ENCODE assay signal across 19 cellular contexts in the genomic region with DNA sequence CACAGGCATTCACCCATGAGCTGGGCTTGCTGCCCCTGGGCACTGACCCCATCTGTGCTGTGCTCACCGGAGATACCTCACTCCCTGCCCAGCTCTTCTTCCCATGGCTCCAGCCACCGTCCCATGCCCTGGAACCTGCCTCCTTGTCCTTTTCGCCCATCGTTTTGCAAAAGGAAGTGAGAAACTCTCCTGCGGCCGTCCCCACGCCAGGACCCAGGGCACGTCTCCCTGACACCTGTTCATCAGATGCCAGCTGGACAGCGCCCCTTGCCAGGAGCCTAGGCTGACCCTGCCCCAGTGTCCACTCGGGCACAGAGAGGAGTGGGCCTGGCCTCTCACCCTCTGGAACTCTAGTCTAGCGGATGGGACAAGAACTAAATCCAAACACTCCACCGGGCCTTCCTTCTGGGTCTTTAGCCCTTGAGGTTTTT.
"Had no signal": no experiment of that assay in that cellular context is flagged by ENCODE, and none has a peak within 500 bp of the region (broad histone marks: within the 10 kb centered on the region; RNA-seq: fewer than 3 reads in every experiment).

No MANE protein-coding gene starts in this region.

- H3K4me3 Mint-ChIP-seq: activated CD4-positive, alpha-beta memory T cell treated with anti-CD3 and anti-CD28 coated beads, Interleukin-2, amount 10 ng/mL, durations not matched to agents 7 days and 5 days; activated CD4-positive, alpha-beta T cell treated with anti-CD3 and anti-CD28 coated beads for 36 hours; activated naive CD4-positive, alpha-beta T cell treated with anti-CD3 and anti-CD28 coated beads for 36 hours; activated naive CD8-positive, alpha-beta T cell treated with anti-CD3 and anti-CD28 coated beads, Interleukin-2, amount 50 U/mL, for 24 hours; activated T-helper 1 cell treated with anti-CD3 and anti-CD28 coated beads, Interleukin-12 subunit alpha, Interleukin-12 subunit beta, Interleukin-2, Interleukin-4 antibody, amounts not matched to agents 30 ng/mL and 10 ng/mL and 1 ng/mL, durations not matched to agents 14 hours and 24 hours and 36 hours; stimulated activated memory B cell treated with anti-CD40 and anti-IgM and Interleukin-4, amounts not matched to agents 10 μg/mL and 1 μg/mL and 100 μg/mL, for 72 hours; T-cell had no signal

- H3K9me3 ChIP-seq: ascending aorta, breast epithelium, ovary, thyroid gland, vagina had no signal

- H3K4me1 ChIP-seq: ascending aorta, breast epithelium, vagina had no signal

- H3K36me3 Mint-ChIP-seq: stimulated activated memory B cell treated with anti-CD40 and anti-IgM and Interleukin-4, amounts not matched to agents 10 μg/mL and 1 μg/mL and 100 μg/mL, for 72 hours had no signal

- ATAC-seq: activated CD4-positive, alpha-beta T cell treated with anti-CD3 and anti-CD28 coated beads for 36 hours; stimulated activated memory B cell treated with anti-CD40 and anti-IgM and Interleukin-4, amounts not matched to agents 10 μg/mL and 1 μg/mL and 100 μg/mL, for 72 hours; T-cell had no signal

- H3K4me3 ChIP-seq: ascending aorta, breast epithelium, lung, ovary, thyroid gland, vagina had no signal

- H3K27me3 ChIP-seq: ascending aorta, breast epithelium, ovary, thyroid gland, vagina had no signal

- H3K27me3 Mint-ChIP-seq: activated CD4-positive, alpha-beta T cell treated with anti-CD3 and anti-CD28 coated beads for 36 hours; activated naive CD8-positive, alpha-beta T cell treated with anti-CD3 and anti-CD28 coated beads, Interleukin-2, amount 50 U/mL, for 24 hours had no signal

- H3K27ac Mint-ChIP-seq: activated CD4-positive, alpha-beta memory T cell treated with anti-CD3 and anti-CD28 coated beads, Interleukin-2, amount 10 ng/mL, durations not matched to agents 7 days and 5 days; activated CD4-positive, alpha-beta T cell treated with anti-CD3 and anti-CD28 coated beads for 36 hours; activated naive CD4-positive, alpha-beta T cell treated with anti-CD3 and anti-CD28 coated beads for 36 hours; activated naive CD8-positive, alpha-beta T cell treated with anti-CD3 and anti-CD28 coated beads, Interleukin-2, amount 50 U/mL, for 24 hours; activated T-helper 1 cell treated with anti-CD3 and anti-CD28 coated beads, Interleukin-12 subunit alpha, Interleukin-12 subunit beta, Interleukin-2, Interleukin-4 antibody, amounts not matched to agents 30 ng/mL and 10 ng/mL and 1 ng/mL, durations not matched to agents 14 hours and 24 hours and 36 hours; stimulated activated memory B cell treated with anti-CD40 and anti-IgM and Interleukin-4, amounts not matched to agents 10 μg/mL and 1 μg/mL and 100 μg/mL, for 72 hours; T-cell had no signal

- DNase-seq: activated CD4-positive, alpha-beta memory T cell treated with anti-CD3 and anti-CD28 coated beads, Interleukin-2, amount 10 ng/mL, durations not matched to agents 7 days and 5 days; activated CD4-positive, alpha-beta T cell treated with anti-CD3 and anti-CD28 coated beads for 36 hours; activated naive CD4-positive, alpha-beta T cell treated with anti-CD3 and anti-CD28 coated beads for 36 hours; activated naive CD8-positive, alpha-beta T cell treated with anti-CD3 and anti-CD28 coated beads, Interleukin-2, amount 50 U/mL, for 24 hours; foreskin fibroblast; hypothalamus; kidney glomerular epithelial cell; midbrain; stimulated activated CD4-positive, alpha-beta T cell treated with anti-CD3 and anti-CD28 coated beads, Interleukin-2, amount 100 ng/mL, for 48 hours; T1000; thyroid gland had no signal

- H3K36me3 ChIP-seq: breast epithelium, ovary, thyroid gland had no signal

- H3K4me1 Mint-ChIP-seq: activated CD4-positive, alpha-beta memory T cell treated with anti-CD3 and anti-CD28 coated beads, Interleukin-2, amount 10 ng/mL, durations not matched to agents 7 days and 5 days; activated CD4-positive, alpha-beta T cell treated with anti-CD3 and anti-CD28 coated beads for 36 hours; activated naive CD8-positive, alpha-beta T cell treated with anti-CD3 and anti-CD28 coated beads, Interleukin-2, amount 50 U/mL, for 24 hours; stimulated activated memory B cell treated with anti-CD40 and anti-IgM and Interleukin-4, amounts not matched to agents 10 μg/mL and 1 μg/mL and 100 μg/mL, for 72 hours; T-cell had no signal

- H3K9me3 Mint-ChIP-seq: activated CD4-positive, alpha-beta memory T cell treated with anti-CD3 and anti-CD28 coated beads, Interleukin-2, amount 10 ng/mL, durations not matched to agents 7 days and 5 days; activated naive CD4-positive, alpha-beta T cell treated with anti-CD3 and anti-CD28 coated beads for 36 hours; activated naive CD8-positive, alpha-beta T cell treated with anti-CD3 and anti-CD28 coated beads, Interleukin-2, amount 50 U/mL, for 24 hours; activated T-helper 1 cell treated with anti-CD3 and anti-CD28 coated beads, Interleukin-12 subunit alpha, Interleukin-12 subunit beta, Interleukin-2, Interleukin-4 antibody, amounts not matched to agents 30 ng/mL and 10 ng/mL and 1 ng/mL, durations not matched to agents 14 hours and 24 hours and 36 hours; stimulated activated memory B cell treated with anti-CD40 and anti-IgM and Interleukin-4, amounts not matched to agents 10 μg/mL and 1 μg/mL and 100 μg/mL, for 72 hours; T-cell had no signal

- H3K27ac ChIP-seq: ascending aorta, breast epithelium, ovary, thyroid gland, vagina had no signal
